In the genomic region with DNA sequence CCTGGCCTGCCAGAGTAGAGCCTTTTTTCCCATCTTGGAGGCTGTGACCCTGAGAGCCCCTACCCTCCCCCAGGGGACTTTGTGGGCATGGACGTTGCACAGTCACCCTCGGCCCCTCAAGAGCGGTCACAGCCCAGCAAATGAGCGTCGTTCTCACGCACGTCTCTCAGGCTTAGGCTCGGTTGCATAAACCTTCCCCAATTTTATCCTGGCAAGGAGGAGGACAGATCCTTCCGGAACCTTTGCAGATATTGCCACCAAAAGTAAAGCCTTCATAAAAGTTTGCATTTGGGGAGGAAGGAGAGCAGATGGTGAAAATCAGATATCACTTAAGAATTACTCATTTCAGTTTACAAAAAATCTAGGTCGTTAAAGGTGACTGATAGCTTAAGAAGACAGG, we compare ENCODE assay signal across 8 cellular contexts.
"Had no signal": no experiment of that assay in that cellular context is flagged by ENCODE, and none has a peak within 500 bp of the region (broad histone marks: within the 10 kb centered on the region; RNA-seq: fewer than 3 reads in every experiment).

No MANE protein-coding gene starts in this region.

- H3K4me3 ChIP-seq: dorsolateral prefrontal cortex, hepatocyte, upper lobe of left lung had no signal

- DNase-seq: activated effector memory CD4-positive, alpha-beta T cell treated with Interleukin-2 at 50 U/mL for 16 hours; dorsolateral prefrontal cortex; nucleus accumbens; stimulated activated CD4-positive, alpha-beta T cell treated with anti-CD3 and anti-CD28 coated beads, Interleukin-12 subunit alpha, Interleukin-12 subunit beta, amount 100 ng/mL, for 4 hours; stimulated activated CD4-positive, alpha-beta T cell treated with anti-CD3 and anti-CD28 coated beads, Interleukin-2, amount 100 ng/mL, for 48 hours; stimulated activated naive CD4-positive, alpha-beta T cell treated with Interleukin-2 at 50 U/mL for 16 hours had no signal

- H3K27ac ChIP-seq: dorsolateral prefrontal cortex, hepatocyte, upper lobe of left lung had no signal

- H3K9me3 ChIP-seq: upper lobe of left lung had no signal

- H3K27me3 ChIP-seq: hepatocyte, upper lobe of left lung had no signal

- H3K36me3 ChIP-seq: upper lobe of left lung had no signal
